ENCODE assay signal across 29 cellular contexts in the genomic region with DNA sequence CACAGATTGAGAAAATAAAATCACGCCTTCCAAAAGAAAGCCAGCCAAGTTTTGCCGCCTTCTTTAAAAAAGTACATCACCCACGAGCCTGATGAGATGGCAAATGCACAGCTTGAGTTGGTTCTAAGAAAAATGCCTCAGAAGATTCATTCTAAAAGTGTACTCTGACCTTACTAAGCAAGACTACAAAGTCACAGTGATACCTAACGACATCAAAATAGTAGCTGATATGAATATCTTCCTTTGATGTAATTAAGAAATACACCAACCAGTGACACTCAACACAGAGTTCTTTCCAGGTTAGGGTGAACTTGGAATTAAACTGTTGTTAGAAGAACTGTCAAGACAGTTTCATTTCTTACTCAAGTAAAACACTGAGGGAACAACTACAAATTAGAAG.
"Had no signal": no experiment of that assay in that cellular context is flagged by ENCODE, and none has a peak within 500 bp of the region (broad histone marks: within the 10 kb centered on the region; RNA-seq: fewer than 3 reads in every experiment).

No MANE protein-coding gene starts in this region.

- H3K4me3 Mint-ChIP-seq: activated CD4-positive, alpha-beta memory T cell treated with anti-CD3 and anti-CD28 coated beads for 36 hours; activated naive CD4-positive, alpha-beta T cell treated with anti-CD3 and anti-CD28 coated beads, Interleukin-2, amount 10 ng/mL, durations not matched to agents 7 days and 5 days; activated naive CD8-positive, alpha-beta T cell treated with anti-CD3 and anti-CD28 coated beads, Interleukin-2, amount 10 ng/mL, durations not matched to agents 7 days and 5 days; activated T-cell treated with anti-CD3 and anti-CD28 coated beads, Interleukin-2, amount 50 U/mL, for 4 hours; activated T-helper 1 cell treated with anti-CD3 and anti-CD28 coated beads, Interleukin-12 subunit alpha, Interleukin-12 subunit beta, Interleukin-2, Interleukin-4 antibody, amounts not matched to agents 30 ng/mL and 10 ng/mL and 1 ng/mL, durations not matched to agents 14 hours and 24 hours and 36 hours; brain; WTC11 had no signal

- H3K9me3 Mint-ChIP-seq: activated naive CD4-positive, alpha-beta T cell treated with anti-CD3 and anti-CD28 coated beads, Interleukin-2, amount 10 ng/mL, durations not matched to agents 7 days and 5 days; activated naive CD8-positive, alpha-beta T cell treated with anti-CD3 and anti-CD28 coated beads, Interleukin-2, amount 10 ng/mL, durations not matched to agents 7 days and 5 days; activated T-cell treated with anti-CD3 and anti-CD28 coated beads, Interleukin-2, amount 50 U/mL, for 4 hours; activated T-helper 1 cell treated with anti-CD3 and anti-CD28 coated beads, Interleukin-12 subunit alpha, Interleukin-12 subunit beta, Interleukin-2, Interleukin-4 antibody, amounts not matched to agents 30 ng/mL and 10 ng/mL and 1 ng/mL, durations not matched to agents 14 hours and 24 hours and 36 hours; WTC11 had no signal

- H3K4me3 ChIP-seq: ascending aorta, breast epithelium, cardiac muscle cell, colonic mucosa, esophagus squamous epithelium, gastroesophageal sphincter had no signal

- ATAC-seq: gastroesophageal sphincter, WTC11 had no signal

- H3K36me3 Mint-ChIP-seq: brain, WTC11 had no signal

- H3K4me1 Mint-ChIP-seq: activated naive CD4-positive, alpha-beta T cell treated with anti-CD3 and anti-CD28 coated beads, Interleukin-2, amount 10 ng/mL, durations not matched to agents 7 days and 5 days; activated naive CD8-positive, alpha-beta T cell treated with anti-CD3 and anti-CD28 coated beads, Interleukin-2, amount 10 ng/mL, durations not matched to agents 7 days and 5 days; brain; WTC11 had no signal

- H3K9me3 ChIP-seq: ascending aorta, colonic mucosa, esophagus squamous epithelium, gastroesophageal sphincter had no signal

- DNase-seq: activated CD4-positive, alpha-beta memory T cell treated with anti-CD3 and anti-CD28 coated beads for 36 hours; activated CD4-positive, alpha-beta T cell treated with anti-CD3 and anti-CD28 coated beads for 1 hour; activated CD4-positive, alpha-beta T cell treated with anti-CD3 and anti-CD28 coated beads for 48 hours; activated CD8-positive, alpha-beta memory T cell treated with anti-CD3 and anti-CD28 coated beads, Interleukin-2, amount 50 U/mL, for 48 hours; activated gamma-delta T cell; activated naive CD4-positive, alpha-beta T cell; activated naive CD4-positive, alpha-beta T cell treated with anti-CD3 and anti-CD28 coated beads, Interleukin-2, amount 10 ng/mL, durations not matched to agents 7 days and 5 days; activated naive CD8-positive, alpha-beta T cell treated with anti-CD3 and anti-CD28 coated beads, Interleukin-2, amount 10 ng/mL, durations not matched to agents 7 days and 5 days; activated T-cell treated with anti-CD3 and anti-CD28 coated beads for 4 hours; activated T-cell treated with anti-CD3 and anti-CD28 coated beads, Interleukin-2, amount 50 U/mL, for 4 hours; central memory CD4-positive, alpha-beta T cell; cerebellar nuclear complex; colonic mucosa; effector CD8-positive, alpha-beta T cell; esophagus squamous epithelium; foreskin melanocyte had no signal

- H3K27me3 ChIP-seq: ascending aorta, breast epithelium, cardiac muscle cell, colonic mucosa, esophagus squamous epithelium had no signal

- H3K27ac ChIP-seq: ascending aorta, breast epithelium, cardiac muscle cell, colonic mucosa, epithelial cell of prostate, esophagus squamous epithelium, gastroesophageal sphincter, VCaP had no signal

- H3K4me1 ChIP-seq: ascending aorta, breast epithelium, colonic mucosa, esophagus squamous epithelium had no signal

- H3K36me3 ChIP-seq: ascending aorta, breast epithelium, cardiac muscle cell, colonic mucosa, esophagus squamous epithelium, gastroesophageal sphincter had no signal

- H3K27me3 Mint-ChIP-seq: brain had no signal

- FAIRE-seq: endometrium, endothelial cell of umbilical vein, TTC549 had no signal

- H3K27ac Mint-ChIP-seq: activated CD4-positive, alpha-beta memory T cell treated with anti-CD3 and anti-CD28 coated beads for 36 hours; activated naive CD4-positive, alpha-beta T cell treated with anti-CD3 and anti-CD28 coated beads, Interleukin-2, amount 10 ng/mL, durations not matched to agents 7 days and 5 days; activated naive CD4-positive, alpha-beta T cell treated with anti-CD3 and anti-CD28 coated beads, Interleukin-2, amount 50 U/mL, for 72 hours; activated naive CD8-positive, alpha-beta T cell treated with anti-CD3 and anti-CD28 coated beads, Interleukin-2, amount 10 ng/mL, durations not matched to agents 7 days and 5 days; activated T-helper 1 cell treated with anti-CD3 and anti-CD28 coated beads, Interleukin-12 subunit alpha, Interleukin-12 subunit beta, Interleukin-2, Interleukin-4 antibody, amounts not matched to agents 30 ng/mL and 10 ng/mL and 1 ng/mL, durations not matched to agents 14 hours and 24 hours and 36 hours; brain; WTC11 had no signal
